23 cellular contexts compared by ENCODE assay signal in genomic region chr13:47251771-47252170, GRCh38.
"Had no signal": no experiment of that assay in that cellular context is flagged by ENCODE, and none has a peak within 500 bp of the region (broad histone marks: within the 10 kb centered on the region; RNA-seq: fewer than 3 reads in every experiment).

No MANE protein-coding gene starts in this region.

- H3K9me3 ChIP-seq: colonic mucosa, gastrocnemius medialis, left lung, lower lobe of right lung, testis had no signal

- DNase-seq: activated CD4-positive, alpha-beta T cell treated with anti-CD3 and anti-CD28 coated beads for 36 hours; activated CD4-positive, CD25-positive, alpha-beta regulatory T cell; activated CD8-positive, alpha-beta memory T cell treated with anti-CD3 and anti-CD28 coated beads, Interleukin-2, amount 10 ng/mL, durations not matched to agents 7 days and 5 days; activated CD8-positive, alpha-beta T cell treated with anti-CD3 and anti-CD28 coated beads, Interleukin-2, amount 10 ng/mL, durations not matched to agents 7 days and 5 days; activated naive CD4-positive, alpha-beta T cell; activated T-cell treated with anti-CD3 and anti-CD28 coated beads, Interleukin-2, amount 50 U/mL, for 72 hours; anterior cingulate cortex; cerebellar nuclear complex; colonic mucosa; effector memory CD8-positive, alpha-beta T cell; gastrocnemius medialis; glutamatergic neuron; left lung; lower lobe of right lung; mesendoderm; right cardiac atrium; stimulated activated CD4-positive, alpha-beta T cell treated with anti-CD3 and anti-CD28 coated beads, Interleukin-2, amount 100 ng/mL, for 48 hours; stimulated activated naive CD4-positive, alpha-beta T cell treated with Interleukin-2 at 50 U/mL for 16 hours; testis; trophoblast cell had no signal

- H3K36me3 ChIP-seq: cardiac muscle cell, colonic mucosa, gastrocnemius medialis, left lung, lower lobe of right lung had no signal

- H3K4me1 ChIP-seq: colonic mucosa, gastrocnemius medialis, left lung, lower lobe of right lung, testis had no signal

- H3K27ac ChIP-seq: cardiac muscle cell, colonic mucosa, gastrocnemius medialis, left lung, lower lobe of right lung, testis had no signal

- H3K4me3 ChIP-seq: cardiac muscle cell, colonic mucosa, gastrocnemius medialis, left lung, lower lobe of right lung, testis had no signal

- ATAC-seq: activated CD4-positive, alpha-beta T cell treated with anti-CD3 and anti-CD28 coated beads for 36 hours; activated CD8-positive, alpha-beta memory T cell treated with anti-CD3 and anti-CD28 coated beads, Interleukin-2, amount 10 ng/mL, durations not matched to agents 7 days and 5 days; activated CD8-positive, alpha-beta T cell treated with anti-CD3 and anti-CD28 coated beads, Interleukin-2, amount 10 ng/mL, durations not matched to agents 7 days and 5 days; activated naive CD4-positive, alpha-beta T cell treated with anti-CD3 and anti-CD28 coated beads, Interleukin-2, amount 50 U/mL, for 72 hours; activated T-cell treated with anti-CD3 and anti-CD28 coated beads, Interleukin-2, amount 50 U/mL, for 72 hours; effector memory CD8-positive, alpha-beta T cell; gastrocnemius medialis; left lung; lower lobe of right lung; natural killer cell treated with Interleukin-12 subunit alpha and Interleukin-12 subunit beta and Interleukin-15 and Interleukin-18, amount 100 ng/mL, for 72 hours; right cardiac atrium had no signal

- H3K27me3 ChIP-seq: colonic mucosa, gastrocnemius medialis, left lung, testis had no signal
